In the genomic region with DNA sequence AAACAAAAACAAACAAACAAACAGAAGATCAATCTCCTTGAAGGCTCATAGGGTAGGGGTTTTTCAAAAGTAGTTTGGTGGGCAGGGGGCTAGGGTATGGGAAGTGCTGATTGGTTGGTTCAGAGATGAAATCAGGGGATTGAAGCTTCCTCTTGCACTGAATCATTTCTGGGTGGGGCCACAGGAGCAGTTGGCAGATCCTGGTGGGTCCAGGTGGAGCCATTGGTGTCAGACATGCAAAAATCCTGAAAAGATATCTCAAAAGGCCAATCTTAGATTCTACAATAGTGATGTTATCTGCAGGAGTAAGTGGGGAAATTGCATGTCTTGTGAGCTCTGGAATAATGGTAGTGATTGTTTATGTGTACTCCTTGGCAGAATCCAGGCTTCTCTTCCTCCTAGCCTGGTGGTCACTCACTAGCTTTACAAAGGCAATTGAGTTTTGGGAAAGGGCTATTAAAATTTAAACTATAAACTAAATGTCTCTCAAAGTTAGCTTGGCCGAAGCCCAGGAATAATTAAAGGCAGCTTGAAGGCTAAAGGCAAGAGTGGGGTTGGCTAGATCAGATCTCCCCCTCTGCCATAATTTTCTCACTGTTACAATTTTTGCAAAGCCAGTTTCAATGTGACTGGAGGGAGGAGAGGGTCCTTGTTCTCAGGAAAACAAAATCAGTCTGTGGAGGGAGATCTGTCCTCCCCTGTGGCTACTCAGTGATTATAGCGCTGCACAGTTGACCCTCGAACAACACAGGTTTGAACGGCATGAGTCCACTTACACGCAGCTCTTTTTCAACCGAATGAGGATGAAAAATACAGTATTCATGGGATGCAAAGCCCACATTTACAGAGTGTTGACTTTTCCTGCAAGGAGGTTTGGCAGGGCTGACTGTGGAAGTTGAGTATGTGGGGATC, we compare ENCODE assay signal across 23 cellular contexts.
"Had no signal": no experiment of that assay in that cellular context is flagged by ENCODE, and none has a peak within 500 bp of the region (broad histone marks: within the 10 kb centered on the region; RNA-seq: fewer than 3 reads in every experiment).

No MANE protein-coding gene starts in this region.

- H3K4me3 Mint-ChIP-seq: dendritic cell treated with granulocyte-macrophage colony-stimulating factor and Interleukin-4, amounts not matched to agents 40 ng/mL and 50 ng/mL, for 4 days; naive B cell; stimulated activated memory B cell treated with anti-CD40 and anti-IgM and Interleukin-4, amounts not matched to agents 10 μg/mL and 1 μg/mL and 100 μg/mL, for 72 hours had no signal

- H3K27ac ChIP-seq: adrenal gland, epithelial cell of prostate, foreskin keratinocyte, left lung, pancreas, sigmoid colon, thoracic aorta, upper lobe of right lung had no signal

- H3K36me3 Mint-ChIP-seq: activated naive CD4-positive, alpha-beta T cell treated with anti-CD3 and anti-CD28 coated beads, Interleukin-2, amount 50 U/mL, for 72 hours; naive B cell; stimulated activated memory B cell treated with anti-CD40 and anti-IgM and Interleukin-4, amounts not matched to agents 10 μg/mL and 1 μg/mL and 100 μg/mL, for 72 hours had no signal

- ATAC-seq: activated naive CD4-positive, alpha-beta T cell treated with anti-CD3 and anti-CD28 coated beads, Interleukin-2, amount 50 U/mL, for 72 hours; foreskin keratinocyte; left lung; mucosa of descending colon; pancreas; stimulated activated memory B cell treated with anti-CD40 and anti-IgM and Interleukin-4, amounts not matched to agents 10 μg/mL and 1 μg/mL and 100 μg/mL, for 72 hours; upper lobe of right lung had no signal

- H3K27ac Mint-ChIP-seq: activated naive CD4-positive, alpha-beta T cell treated with anti-CD3 and anti-CD28 coated beads, Interleukin-2, amount 50 U/mL, for 72 hours; dendritic cell treated with granulocyte-macrophage colony-stimulating factor and Interleukin-4, amounts not matched to agents 40 ng/mL and 50 ng/mL, for 4 days; stimulated activated memory B cell treated with anti-CD40 and anti-IgM and Interleukin-4, amounts not matched to agents 10 μg/mL and 1 μg/mL and 100 μg/mL, for 72 hours had no signal

- DNase-seq: activated CD4-positive, CD25-positive, alpha-beta regulatory T cell treated with anti-CD3 and anti-CD28 coated beads, Interleukin-2, amount 50 U/mL, for 72 hours; activated gamma-delta T cell; effector memory CD4-positive, alpha-beta T cell; foreskin keratinocyte; glutamatergic neuron; hypothalamus; kidney; left lung; mucosa of descending colon; naive B cell; pancreas; sigmoid colon; stimulated activated CD4-positive, alpha-beta T cell treated with anti-CD3 and anti-CD28 coated beads, Interleukin-4, amount 100 ng/mL, for 24 hours; T1000; upper lobe of right lung had no signal

- H3K4me3 ChIP-seq: adrenal gland, left lung, mucosa of descending colon, pancreas, sigmoid colon, thoracic aorta, upper lobe of right lung had no signal

- H3K9me3 ChIP-seq: adrenal gland, left lung, mucosa of descending colon, pancreas, sigmoid colon, thoracic aorta, upper lobe of right lung had no signal

- FAIRE-seq: astrocyte, bronchial epithelial cell, kidney, pancreas had no signal

- H3K9me3 Mint-ChIP-seq: activated naive CD4-positive, alpha-beta T cell treated with anti-CD3 and anti-CD28 coated beads, Interleukin-2, amount 50 U/mL, for 72 hours; dendritic cell treated with granulocyte-macrophage colony-stimulating factor and Interleukin-4, amounts not matched to agents 40 ng/mL and 50 ng/mL, for 4 days; stimulated activated memory B cell treated with anti-CD40 and anti-IgM and Interleukin-4, amounts not matched to agents 10 μg/mL and 1 μg/mL and 100 μg/mL, for 72 hours had no signal

- H3K4me1 ChIP-seq: foreskin keratinocyte, left lung, pancreas had no signal

- H3K36me3 ChIP-seq: adrenal gland, left lung, pancreas, sigmoid colon, thoracic aorta, upper lobe of right lung had no signal

- H3K27me3 ChIP-seq: adrenal gland, pancreas, sigmoid colon, upper lobe of right lung had no signal
